ENCODE assay signal across 1 cellular context in genomic region chr1:36156329-36157114, GRCh38.
TF ChIP-seq lines count a peak whose summit lies in the region.

No MANE protein-coding gene starts in this region.

TF ChIP-seq in A549, 52 proteins besides CTCF, POLR2A, EP300 and RAD21 (continued from another document):
- no peak for TF ChIP-seq POLR2AphosphoS2 (conservative IDR thresholded peaks at IDR 0.05; ENCODE audit: low read length)
- TF ChIP-seq PBX3 (IDR thresholded peaks at IDR 0.05), result no peak
- no peak for TF ChIP-seq FOSB (CRISPR knock-in tag; IDR thresholded peaks at IDR 0.05)
- no peak for TF ChIP-seq NFE2L2 (conservative IDR thresholded peaks at IDR 0.05; ENCODE audit: low read length)
- no peak for TF ChIP-seq HOXB13 (CRISPR knock-in tag; IDR thresholded peaks at IDR 0.05; ENCODE audit: low read depth)
- TF ChIP-seq, protein P1, sequence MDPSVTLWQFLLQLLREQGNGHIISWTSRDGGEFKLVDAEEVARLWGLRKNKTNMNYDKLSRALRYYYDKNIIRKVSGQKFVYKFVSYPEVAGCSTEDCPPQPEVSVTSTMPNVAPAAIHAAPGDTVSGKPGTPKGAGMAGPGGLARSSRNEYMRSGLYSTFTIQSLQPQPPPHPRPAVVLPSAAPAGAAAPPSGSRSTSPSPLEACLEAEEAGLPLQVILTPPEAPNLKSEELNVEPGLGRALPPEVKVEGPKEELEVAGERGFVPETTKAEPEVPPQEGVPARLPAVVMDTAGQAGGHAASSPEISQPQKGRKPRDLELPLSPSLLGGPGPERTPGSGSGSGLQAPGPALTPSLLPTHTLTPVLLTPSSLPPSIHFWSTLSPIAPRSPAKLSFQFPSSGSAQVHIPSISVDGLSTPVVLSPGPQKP (IDR thresholded peaks at IDR 0.05; ENCODE audit: low read depth, low read length), result no peak
- TF ChIP-seq ATOH8 (CRISPR knock-in tag; IDR thresholded peaks at IDR 0.05; ENCODE audit: low read depth), result no peak
- TF ChIP-seq CBX8 (IDR thresholded peaks at IDR 0.05), result no peak
- no peak for TF ChIP-seq TFCP2L1 (CRISPR knock-in tag; IDR thresholded peaks at IDR 0.05)
- TF ChIP-seq FOSL2 (IDR thresholded peaks at IDR 0.05), result no peak
- no peak for TF ChIP-seq FOSL2 (CRISPR knock-in tag; IDR thresholded peaks at IDR 0.05)
- TF ChIP-seq RCOR1 (IDR thresholded peaks at IDR 0.05; ENCODE audit: low read depth, low read length), result no peak
- no peak for TF ChIP-seq SMC3 (IDR thresholded peaks at IDR 0.05)
- TF ChIP-seq, protein P2, sequence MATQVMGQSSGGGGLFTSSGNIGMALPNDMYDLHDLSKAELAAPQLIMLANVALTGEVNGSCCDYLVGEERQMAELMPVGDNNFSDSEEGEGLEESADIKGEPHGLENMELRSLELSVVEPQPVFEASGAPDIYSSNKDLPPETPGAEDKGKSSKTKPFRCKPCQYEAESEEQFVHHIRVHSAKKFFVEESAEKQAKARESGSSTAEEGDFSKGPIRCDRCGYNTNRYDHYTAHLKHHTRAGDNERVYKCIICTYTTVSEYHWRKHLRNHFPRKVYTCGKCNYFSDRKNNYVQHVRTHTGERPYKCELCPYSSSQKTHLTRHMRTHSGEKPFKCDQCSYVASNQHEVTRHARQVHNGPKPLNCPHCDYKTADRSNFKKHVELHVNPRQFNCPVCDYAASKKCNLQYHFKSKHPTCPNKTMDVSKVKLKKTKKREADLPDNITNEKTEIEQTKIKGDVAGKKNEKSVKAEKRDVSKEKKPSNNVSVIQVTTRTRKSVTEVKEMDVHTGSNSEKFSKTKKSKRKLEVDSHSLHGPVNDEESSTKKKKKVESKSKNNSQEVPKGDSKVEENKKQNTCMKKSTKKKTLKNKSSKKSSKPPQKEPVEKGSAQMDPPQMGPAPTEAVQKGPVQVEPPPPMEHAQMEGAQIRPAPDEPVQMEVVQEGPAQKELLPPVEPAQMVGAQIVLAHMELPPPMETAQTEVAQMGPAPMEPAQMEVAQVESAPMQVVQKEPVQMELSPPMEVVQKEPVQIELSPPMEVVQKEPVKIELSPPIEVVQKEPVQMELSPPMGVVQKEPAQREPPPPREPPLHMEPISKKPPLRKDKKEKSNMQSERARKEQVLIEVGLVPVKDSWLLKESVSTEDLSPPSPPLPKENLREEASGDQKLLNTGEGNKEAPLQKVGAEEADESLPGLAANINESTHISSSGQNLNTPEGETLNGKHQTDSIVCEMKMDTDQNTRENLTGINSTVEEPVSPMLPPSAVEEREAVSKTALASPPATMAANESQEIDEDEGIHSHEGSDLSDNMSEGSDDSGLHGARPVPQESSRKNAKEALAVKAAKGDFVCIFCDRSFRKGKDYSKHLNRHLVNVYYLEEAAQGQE (IDR thresholded peaks at IDR 0.05), result no peak
- TF ChIP-seq CEBPB (IDR thresholded peaks at IDR 0.05), result no peak
- TF ChIP-seq EHF (CRISPR knock-in tag; IDR thresholded peaks at IDR 0.05), result no peak
- TF ChIP-seq BHLHE40 (IDR thresholded peaks at IDR 0.05; ENCODE audit: low read depth, low read length), result no peak
- TF ChIP-seq HOXA7 (CRISPR knock-in tag; IDR thresholded peaks at IDR 0.05), result no peak
- TF ChIP-seq MAFK (IDR thresholded peaks at IDR 0.05; ENCODE audit: partially characterized antibody), result no peak
- TF ChIP-seq, protein P3, sequence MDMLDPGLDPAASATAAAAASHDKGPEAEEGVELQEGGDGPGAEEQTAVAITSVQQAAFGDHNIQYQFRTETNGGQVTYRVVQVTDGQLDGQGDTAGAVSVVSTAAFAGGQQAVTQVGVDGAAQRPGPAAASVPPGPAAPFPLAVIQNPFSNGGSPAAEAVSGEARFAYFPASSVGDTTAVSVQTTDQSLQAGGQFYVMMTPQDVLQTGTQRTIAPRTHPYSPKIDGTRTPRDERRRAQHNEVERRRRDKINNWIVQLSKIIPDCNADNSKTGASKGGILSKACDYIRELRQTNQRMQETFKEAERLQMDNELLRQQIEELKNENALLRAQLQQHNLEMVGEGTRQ (IDR thresholded peaks at IDR 0.05), result peak; percentile 31; the same call in 1 of the 2 replicates
- no peak for TF ChIP-seq RNF2 (IDR thresholded peaks at IDR 0.05; ENCODE audit: borderline replicate concordance, low read depth)
- no peak for TF ChIP-seq RFX5 (IDR thresholded peaks at IDR 0.05)
- TF ChIP-seq, protein P4, sequence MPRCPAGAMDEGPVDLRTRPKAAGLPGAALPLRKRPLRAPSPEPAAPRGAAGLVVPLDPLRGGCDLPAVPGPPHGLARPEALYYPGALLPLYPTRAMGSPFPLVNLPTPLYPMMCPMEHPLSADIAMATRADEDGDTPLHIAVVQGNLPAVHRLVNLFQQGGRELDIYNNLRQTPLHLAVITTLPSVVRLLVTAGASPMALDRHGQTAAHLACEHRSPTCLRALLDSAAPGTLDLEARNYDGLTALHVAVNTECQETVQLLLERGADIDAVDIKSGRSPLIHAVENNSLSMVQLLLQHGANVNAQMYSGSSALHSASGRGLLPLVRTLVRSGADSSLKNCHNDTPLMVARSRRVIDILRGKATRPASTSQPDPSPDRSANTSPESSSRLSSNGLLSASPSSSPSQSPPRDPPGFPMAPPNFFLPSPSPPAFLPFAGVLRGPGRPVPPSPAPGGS (IDR thresholded peaks at IDR 0.05), result no peak
- TF ChIP-seq FOXS1 (CRISPR knock-in tag; IDR thresholded peaks at IDR 0.05), result no peak
- TF ChIP-seq HEYL (CRISPR knock-in tag; IDR thresholded peaks at IDR 0.05), result no peak
- no peak; the same call in 1 of the 2 replicates for TF ChIP-seq KDM5A (IDR thresholded peaks at IDR 0.05)
- no peak for TF ChIP-seq CBX2 (IDR thresholded peaks at IDR 0.05; ENCODE audit: borderline replicate concordance, low read depth)
